Comparison of ENCODE assay signal across 1 cellular context in genomic region chr20:23446505-23446904, GRCh38.
TF ChIP-seq lines count a peak whose summit lies in the region.

No MANE protein-coding gene starts in this region.

TF ChIP-seq in GM12878, 131 proteins besides CTCF, POLR2A, EP300 and RAD21:
- no peak for TF ChIP-seq RELA (IDR thresholded peaks at IDR 0.05; ENCODE audit: borderline replicate concordance, partially characterized antibody)
- peak; percentile 59; the same call in 1 of the 2 replicates for TF ChIP-seq SMC3 (IDR thresholded peaks at IDR 0.05; ENCODE audit: borderline replicate concordance, low read length)
- no peak for TF ChIP-seq NR2F1 (conservative IDR thresholded peaks at IDR 0.05)
- TF ChIP-seq CREB1 (IDR thresholded peaks at IDR 0.05; ENCODE audit: low read depth) = no peak
- no peak for TF ChIP-seq MEF2A (IDR thresholded peaks at IDR 0.05; ENCODE audit: insufficient read depth, low read depth, low read length)
- peak; percentile 83 for TF ChIP-seq YY1 (IDR thresholded peaks at IDR 0.05; ENCODE audit: low read depth, low read length)
- TF ChIP-seq BRCA1 (IDR thresholded peaks at IDR 0.05; ENCODE audit: low read depth, low read length) = no peak
- 0 out of 4 replicates have a peak, but pooled peaks of 1 of the 2 experiments have one; percentile 10 for TF ChIP-seq BHLHE40 (IDR thresholded peaks at IDR 0.05; ENCODE audit: borderline replicate concordance in 1 of 2, low read depth in 2 of 2, low read length in 1 of 2)
- no peak for TF ChIP-seq MLLT1 (IDR thresholded peaks at IDR 0.05)
